21 cellular contexts compared by ENCODE assay signal in genomic region chr15:29470311-29470710, GRCh38.
A peak's percentile ranks its signal among the peaks of the same experiment; 100 is the strongest.
DNase-seq lines count a peak whose midpoint lies in the region; ATAC-seq, FAIRE-seq and TF ChIP-seq lines count a peak whose summit lies in the region.
"Had no signal": no experiment of that assay in that cellular context is flagged by ENCODE, and none has a peak within 500 bp of the region (broad histone marks: within the 10 kb centered on the region; RNA-seq: fewer than 3 reads in every experiment).

No MANE protein-coding gene starts in this region.

- H3K14ac ChIP-seq in H1 (ENCODE audit: insufficient read length): no peak overlapping the region

- no peak for TF ChIP-seq RAD21 in H1 (IDR thresholded peaks at IDR 0.05 in 1 of 2, conservative IDR thresholded peaks at IDR 0.05 in 1 of 2; ENCODE audit: low read depth in 2 of 2, low read length in 2 of 2)

- H4K8ac ChIP-seq in H1 (ENCODE audit: extremely low read depth, insufficient read depth, low read length): no peak overlapping the region

- CTCF ChIA-PET in HEK293 (lab: Yijun Ruan, JAX): no interaction called here
- CTCF ChIA-PET in H1 (lab: Charles Lee; ENCODE audit: partially characterized antibody): interaction anchor here (0.6 to 1.4 kb wide), 2 partner anchors 11 to 54 kb away, joined by 3 to 4 read pairs; no protein-coding TSS in a partner anchor

- peak overlapping the region; percentile 61 for H3K27ac ChIP-seq in C4-2B
- H3K27ac ChIP-seq in HEK293 (ENCODE audit: extremely low read depth, low read depth, low read length): no peak overlapping the region
- H3K27ac ChIP-seq in H1 (ENCODE audit: low read depth, low read length): no peak overlapping the region
- no peak overlapping the region for H3K27ac ChIP-seq in lower lobe of right lung
- H3K27ac ChIP-seq: esophagus muscularis mucosa, GM23248, left ventricle myocardium inferior, neutrophil had no signal

- no peak overlapping the region for H2BK15ac ChIP-seq in H1 (ENCODE audit: low read length)

- H3K9me3 ChIP-seq in HEK293 (ENCODE audit: control insufficient read depth, insufficient read depth, low read depth, low read length) (no peaks in the 10 kb centered on the region), H1 (ENCODE audit: insufficient read depth in 2 of 2, low read depth in 1 of 2, low read length in 1 of 2) (no peaks in the 10 kb centered on the region), lower lobe of right lung (no peaks in the 10 kb centered on the region)
- H3K9me3 ChIP-seq: esophagus muscularis mucosa, left ventricle myocardium inferior, neutrophil had no signal

- H3K79me1 ChIP-seq in H1 (ENCODE audit: low read depth, low read length): peaks cover 4% of the 10 kb centered on the region; the same call in 1 of the 2 replicates

- no peak overlapping the region for H2BK12ac ChIP-seq in H1 (ENCODE audit: low read depth, low read length)

- H4K91ac ChIP-seq in H1 (replicated peaks; ENCODE audit: insufficient read length, low read length): no peak overlapping the region

- TF ChIP-seq CTCF in C4-2B (conservative IDR thresholded peaks at IDR 0.05): no peak
- TF ChIP-seq CTCF in HEK293 (tag by site-specific recombination; IDR thresholded peaks at IDR 0.05): no peak
- TF ChIP-seq CTCF in H1 (IDR thresholded peaks at IDR 0.05; ENCODE audit: control extremely low read depth in 1 of 3, insufficient read depth in 1 of 3, low read depth in 1 of 3, low read length in 3 of 3): no peak
- TF ChIP-seq CTCF in omental fat pad (IDR thresholded peaks at IDR 0.05): no peak
- TF ChIP-seq CTCF in lower lobe of right lung (IDR thresholded peaks at IDR 0.05): no peak

- FAIRE-seq in H1 (lab: Jason Lieb, UNC): no peak

- no peak for TF ChIP-seq EP300 in H1 (IDR thresholded peaks at IDR 0.05; ENCODE audit: borderline replicate concordance in 1 of 2, low read depth in 2 of 2, low read length in 2 of 2)

- no peak for TF ChIP-seq POLR2A in H1 (IDR thresholded peaks at IDR 0.05; ENCODE audit: control extremely low read depth in 1 of 2, low read depth in 2 of 2, low read length in 2 of 2)

- H3K36me3 ChIP-seq in HEK293 (ENCODE audit: control insufficient read depth in 2 of 2, insufficient read depth in 1 of 2, low read length in 2 of 2) (no peaks in the 10 kb centered on the region), H1 (ENCODE audit: control insufficient read depth in 2 of 4, insufficient read depth in 4 of 4, low read length in 3 of 4) (no peaks in the 10 kb centered on the region), lower lobe of right lung (no peaks in the 10 kb centered on the region)
- H3K36me3 ChIP-seq: esophagus muscularis mucosa, left ventricle myocardium inferior, neutrophil had no signal

- no peaks in the 10 kb centered on the region for H3K23me2 ChIP-seq in H1 (ENCODE audit: low read depth, low read length)

- H3K4me1 ChIP-seq in HEK293 (ENCODE audit: control insufficient read depth, insufficient read depth, low read length): peaks cover 4% of the 10 kb centered on the region; the same call in 1 of the 2 replicates
- H3K4me1 ChIP-seq in H1 (replicated peaks in 1 of 4; ENCODE audit: control insufficient read depth in 3 of 4, insufficient read depth in 4 of 4, low read length in 3 of 4): peaks cover 0 to 9% (median 1%) of the 10 kb centered on the region in 4 experiments; a peak in 6 of 7 replicates
- H3K4me1 ChIP-seq in lower lobe of right lung: no peaks in the 10 kb centered on the region
- H3K4me1 ChIP-seq: esophagus muscularis mucosa had no signal

- H3K79me2 ChIP-seq in H1 (ENCODE audit: control insufficient read depth in 1 of 2, insufficient read depth in 2 of 2, low read length in 2 of 2): no peaks in the 10 kb centered on the region; a peak in 1 of 4 replicates

- H3K18ac ChIP-seq in H1 (ENCODE audit: extremely low read depth, low read length): no peak overlapping the region

- 84% methylated on average over 14 of the region's 14 CpGs; no CpG with 5 or more reads in 1 of the 2 experiments for WGBS in H1 (ENCODE audit: extremely low coverage in 1 of 2, insufficient coverage in 1 of 2, insufficient read length in 1 of 2, insufficient replicate concordance in 2 of 2, low coverage in 1 of 2, low lambda C conversion rate in 2 of 2, missing lambda C conversion rate in 1 of 2), 2 experiments

- no peak for DNase-seq in H1 (ENCODE audit: low read depth in 1 of 2, low spot score in 2 of 2)
- DNase-seq in omental fat pad (ENCODE audit: low spot score): no peak
- DNase-seq in midbrain (lab: John Stamatoyannopoulos, UW): no peak
- DNase-seq in kidney glomerular epithelial cell (lab: John Stamatoyannopoulos, UW): no peak
- DNase-seq in lower lobe of right lung: no peak
- DNase-seq: activated CD4-positive, CD25-positive, alpha-beta regulatory T cell; activated CD8-positive, alpha-beta T cell treated with anti-CD3 and anti-CD28 coated beads, Interleukin-2, amount 10 ng/mL, durations not matched to agents 7 days and 5 days; activated naive CD4-positive, alpha-beta T cell; activated T-cell treated with anti-CD3 and anti-CD28 coated beads, Interleukin-2, amount 50 U/mL, for 1 hour; CD4-positive, alpha-beta T cell; GM23248; Kasumi-1; left ventricle myocardium inferior; NCI-H1092; right cardiac atrium; RPMI8226; T-helper 9 cell had no signal

- no peak overlapping the region for H3K4ac ChIP-seq in H1 (replicated peaks; ENCODE audit: insufficient read length, low read depth, low read length)

- no peak overlapping the region for H3K9ac ChIP-seq in H1 (replicated peaks in 1 of 4; ENCODE audit: extremely low read depth in 1 of 4, low read depth in 3 of 4, low read length in 3 of 4)
- H3K9ac ChIP-seq: GM23248 had no signal

- ATAC-seq in omental fat pad (ENCODE audit: low FRiP score) (peak; percentile 66), lower lobe of right lung (no peak)
- ATAC-seq: activated CD8-positive, alpha-beta T cell treated with anti-CD3 and anti-CD28 coated beads, Interleukin-2, amount 10 ng/mL, durations not matched to agents 7 days and 5 days had no signal

- H2AK5ac ChIP-seq in H1 (ENCODE audit: low read depth, low read length): peak overlapping the region; percentile 42; the same call in 1 of the 2 replicates

- peaks cover 0 to 2% of the 10 kb centered on the region in 2 experiments for H4K20me1 ChIP-seq in H1 (replicated peaks in 1 of 2; ENCODE audit: control insufficient read depth in 1 of 2, insufficient read depth in 2 of 2, low read length in 2 of 2)

- H3K56ac ChIP-seq in H1 (replicated peaks; ENCODE audit: insufficient read length, low read depth, low read length): no peak overlapping the region

- no peak overlapping the region for H2BK120ac ChIP-seq in H1 (replicated peaks; ENCODE audit: low read depth, low read length)

- H2AFZ ChIP-seq in H1 (ENCODE audit: low read length): no peak overlapping the region
- H2AFZ ChIP-seq: GM23248 had no signal

- H2BK20ac ChIP-seq in H1 (ENCODE audit: low read length): no peak overlapping the region

- intact Hi-C loops in lower lobe of right lung (cut with DNase I): no loop called here

- no peak overlapping the region for H4K5ac ChIP-seq in H1 (ENCODE audit: insufficient read length, low read depth, low read length)

- no peak overlapping the region for H3K4me3 ChIP-seq in HEK293 (ENCODE audit: low read depth, low read length)
- H3K4me3 ChIP-seq in H1 (ENCODE audit: extremely low read depth in 1 of 4, insufficient read depth in 2 of 4, low read depth in 3 of 4, low read length in 4 of 4): no peak overlapping the region
- no peak overlapping the region for H3K4me3 ChIP-seq in lower lobe of right lung
- H3K4me3 ChIP-seq: esophagus muscularis mucosa, GM23248, left ventricle myocardium inferior had no signal

- no peak overlapping the region; the same call in 1 of the 2 replicates for H2BK5ac ChIP-seq in H1 (ENCODE audit: low read depth, low read length)

- no peaks in the 10 kb centered on the region for H3K27me3 ChIP-seq in H1 (replicated peaks in 1 of 4; ENCODE audit: control insufficient read depth in 3 of 4, extremely low read depth in 1 of 4, insufficient read depth in 3 of 4, low read length in 3 of 4)
- H3K27me3 ChIP-seq in lower lobe of right lung (ENCODE audit: low read depth): no peaks in the 10 kb centered on the region
- H3K27me3 ChIP-seq: neutrophil had no signal

- POLR2A ChIA-PET in HEK293 (lab: Yijun Ruan, JAX): no interaction called here
- POLR2A ChIA-PET in H1 (lab: Charles Lee; ENCODE audit: partially characterized antibody): no interaction called here

- H3K23ac ChIP-seq in H1 (ENCODE audit: insufficient read length): no peak overlapping the region

- no peak overlapping the region for H3K4me2 ChIP-seq in H1 (ENCODE audit: insufficient read depth in 1 of 2, low read depth in 2 of 2, low read length in 2 of 2)

TF ChIP-seq in HEK293, 187 proteins besides CTCF, POLR2A, EP300 and RAD21 (continues in another document):
- TF ChIP-seq ZNF132 (tag by site-specific recombination; IDR thresholded peaks at IDR 0.05; ENCODE audit: borderline replicate concordance) (no peak), ZNF600 (tag by site-specific recombination; IDR thresholded peaks at IDR 0.05) (no peak)

TF ChIP-seq in H1, 55 proteins besides CTCF, POLR2A, EP300 and RAD21 (continues in another document):
- TF ChIP-seq SP2 (IDR thresholded peaks at IDR 0.05; ENCODE audit: low read length) (no peak), BCL11A (IDR thresholded peaks at IDR 0.05; ENCODE audit: low read depth in 2 of 2, low read length in 2 of 2) (no peak), CHD2 (IDR thresholded peaks at IDR 0.05; ENCODE audit: low read length) (no peak), SIRT6 (IDR thresholded peaks at IDR 0.05; ENCODE audit: low read length) (no peak), CHD1 (IDR thresholded peaks at IDR 0.05; ENCODE audit: low read depth, low read length) (no peak), JUN (IDR thresholded peaks at IDR 0.05; ENCODE audit: low read depth, low read length) (no peak), SRF (IDR thresholded peaks at IDR 0.05; ENCODE audit: low read depth, low read length) (no peak), ATF2 (IDR thresholded peaks at IDR 0.05; ENCODE audit: low read length) (no peak), ATF3 (IDR thresholded peaks at IDR 0.05; ENCODE audit: insufficient read depth, low read depth, low read length) (no peak), SP1 (IDR thresholded peaks at IDR 0.05; ENCODE audit: low read depth, low read length) (no peak)
